34 cellular contexts compared by ENCODE assay signal in genomic region chr17:80168371-80168770, GRCh38. TPM values are rescaled to one million over a fixed set of nuclear protein-coding genes. Genes with fewer than 3 reads are reported as not detected.
A peak's percentile ranks its signal among the peaks of the same experiment; 100 is the strongest.
DNase-seq lines count a peak whose midpoint lies in the region; TF ChIP-seq lines count a peak whose summit lies in the region.
"Had no signal": no experiment of that assay in that cellular context is flagged by ENCODE, and none has a peak within 500 bp of the region (broad histone marks: within the 10 kb centered on the region; RNA-seq: fewer than 3 reads in every experiment).

No MANE protein-coding gene starts in this region.

- peak overlapping the region; percentile 64 for H3K27ac Mint-ChIP-seq in Calu3 (ENCODE audit: unreplicated experiment)
- H3K27ac Mint-ChIP-seq: activated CD4-positive, alpha-beta memory T cell treated with anti-CD3 and anti-CD28 coated beads, Interleukin-2, amount 10 ng/mL, durations not matched to agents 7 days and 5 days; CD4-positive, CD25-positive, alpha-beta regulatory T cell; progenitor cell of endocrine pancreas; T-cell had no signal

- H3K9me3 ChIP-seq in neuronal stem cell (replicated peaks in 1 of 2; ENCODE audit: control insufficient read depth in 2 of 2, insufficient read depth in 1 of 2, low read depth in 1 of 2, low read length in 2 of 2): no peaks in the 10 kb centered on the region
- H3K9me3 ChIP-seq: esophagus muscularis mucosa, heart right ventricle, lower lobe of right lung, MG63, right lobe of liver, SJSA1 had no signal

- no peak overlapping the region for H2BK5ac ChIP-seq in neuronal stem cell (ENCODE audit: low read length)

- H3K4me3 Mint-ChIP-seq in Calu3 (ENCODE audit: low read depth, unreplicated experiment): peak overlapping the region; percentile 9
- H3K4me3 Mint-ChIP-seq: activated CD4-positive, alpha-beta memory T cell treated with anti-CD3 and anti-CD28 coated beads, Interleukin-2, amount 10 ng/mL, durations not matched to agents 7 days and 5 days; CD4-positive, CD25-positive, alpha-beta regulatory T cell; T-cell had no signal

- DNase-seq in Calu3 (no peak), NCI-H69 (lab: John Stamatoyannopoulos, UW) (peak; percentile 36), astrocyte of the hippocampus (ENCODE audit: low read depth, low spot score) (peak; percentile 54), neuronal stem cell (ENCODE audit: low spot score) (no peak), dermis blood vessel endothelial cell (no peak), GM10266 (ENCODE audit: extremely low spot score) (no peak)
- no peak for DNase-seq in stimulated activated CD4-positive, alpha-beta T cell treated with anti-CD3 and anti-CD28 coated beads, Interleukin-4, amount 100 ng/mL, for 4 hours
- DNase-seq in stimulated activated CD4-positive, alpha-beta T cell treated with anti-CD3 and anti-CD28 coated beads, Interleukin-1b, Interleukin-23, amount 100 ng/mL, for 48 hours: no peak
- DNase-seq: activated CD4-positive, alpha-beta memory T cell treated with anti-CD3 and anti-CD28 coated beads, Interleukin-2, amount 10 ng/mL, durations not matched to agents 7 days and 5 days; activated CD4-positive, alpha-beta T cell treated with anti-CD3 and anti-CD28 coated beads for 1 hour; activated CD8-positive, alpha-beta memory T cell treated with anti-CD3 and anti-CD28 coated beads, Interleukin-2, amount 50 U/mL, for 4 hours; activated naive CD4-positive, alpha-beta T cell; AML-193; CD4-positive, CD25-positive, alpha-beta regulatory T cell; cerebellar nuclear complex; dorsolateral prefrontal cortex; foreskin melanocyte; heart right ventricle; lower lobe of right lung; MG63; midbrain; naive B cell; NCI-H1436 treated with DMSO at 0.1 percent for 48 hours; NCI-H446 treated with DMSO at 0.1 percent for 48 hours; NCI-H82; right lobe of liver; stimulated activated CD4-positive, alpha-beta T cell treated with anti-CD3 and anti-CD28 coated beads, Interleukin-4, amount 100 ng/mL, for 1 hour; T-cell had no signal

- CTCF ChIA-PET in Calu3 (lab: Charles Lee): no interaction called here

- H3K27ac ChIP-seq in neuronal stem cell (replicated peaks; ENCODE audit: low read length): no peak overlapping the region
- H3K27ac ChIP-seq: dorsolateral prefrontal cortex, esophagus muscularis mucosa, heart right ventricle, KMS-11, lower lobe of right lung, right lobe of liver, SJSA1 had no signal

- no peak overlapping the region for H2AK5ac ChIP-seq in neuronal stem cell (ENCODE audit: low read depth, low read length)

- H3K4ac ChIP-seq in neuronal stem cell (ENCODE audit: low read length): no peak overlapping the region

- peaks cover 28% of the 10 kb centered on the region for H3K4me1 Mint-ChIP-seq in Calu3 (ENCODE audit: low read depth, unreplicated experiment)
- H3K4me1 Mint-ChIP-seq: activated CD4-positive, alpha-beta memory T cell treated with anti-CD3 and anti-CD28 coated beads, Interleukin-2, amount 10 ng/mL, durations not matched to agents 7 days and 5 days; CD4-positive, CD25-positive, alpha-beta regulatory T cell; naive B cell; T-cell had no signal

- no peak overlapping the region for H2BK12ac ChIP-seq in neuronal stem cell (ENCODE audit: low read length)

- H3K4me1 ChIP-seq in neuronal stem cell (ENCODE audit: control insufficient read depth in 2 of 2, insufficient read depth in 1 of 2, low read depth in 1 of 2, low read length in 2 of 2): peaks cover 4 to 5% of the 10 kb centered on the region in 2 donors
- H3K4me1 ChIP-seq: esophagus muscularis mucosa, heart right ventricle, lower lobe of right lung, right lobe of liver, SJSA1 had no signal

- no peak overlapping the region for H2BK120ac ChIP-seq in neuronal stem cell (ENCODE audit: low read depth, low read length)

- no peak overlapping the region for H3K18ac ChIP-seq in neuronal stem cell (ENCODE audit: low read length)

- peaks cover 16% of the 10 kb centered on the region for H3K36me3 Mint-ChIP-seq in Calu3 (ENCODE audit: insufficient read depth, unreplicated experiment)
- H3K36me3 Mint-ChIP-seq: CD4-positive, CD25-positive, alpha-beta regulatory T cell; T-cell had no signal

- no peak overlapping the region for H3K9ac ChIP-seq in neuronal stem cell (ENCODE audit: low read depth, low read length, poor library complexity)
- H3K9ac ChIP-seq: KMS-11 had no signal

- no peaks in the 10 kb centered on the region for H3K27me3 Mint-ChIP-seq in Calu3 (ENCODE audit: unreplicated experiment)

- H2AFZ ChIP-seq in neuronal stem cell (ENCODE audit: low read length): peak overlapping the region; percentile 76

- no peak overlapping the region for H4K91ac ChIP-seq in neuronal stem cell (ENCODE audit: low read depth, low read length, poor library complexity)

- no peak overlapping the region for H3K4me3 ChIP-seq in neuronal stem cell (ENCODE audit: low read length in 2 of 2)
- H3K4me3 ChIP-seq: dorsolateral prefrontal cortex, esophagus muscularis mucosa, heart right ventricle, lower lobe of right lung, MG63, right lobe of liver, SJSA1 had no signal

- BruUV-seq in Calu3 (replicated peaks; lab: Mats Ljungman, UMichigan): no TSS peak

- intact Hi-C loops in Calu3 (cut with micrococcal nuclease; ENCODE audit: unreplicated experiment): no loop called here

- no peaks in the 10 kb centered on the region for H3K36me3 ChIP-seq in neuronal stem cell (replicated peaks in 1 of 2; ENCODE audit: control insufficient read depth in 2 of 2, insufficient read depth in 2 of 2, low read length in 2 of 2)
- H3K36me3 ChIP-seq: esophagus muscularis mucosa, heart right ventricle, lower lobe of right lung, MG63, right lobe of liver, SJSA1 had no signal

- no peak overlapping the region for H4K8ac ChIP-seq in neuronal stem cell (ENCODE audit: low read depth, low read length)

- no peaks in the 10 kb centered on the region for H3K9me3 Mint-ChIP-seq in Calu3 (ENCODE audit: low read depth, unreplicated experiment)
- H3K9me3 Mint-ChIP-seq: activated CD4-positive, alpha-beta memory T cell treated with anti-CD3 and anti-CD28 coated beads, Interleukin-2, amount 10 ng/mL, durations not matched to agents 7 days and 5 days; T-cell had no signal

- no CpG with 5 or more reads among the region's 5 CpGs for WGBS in neuronal stem cell (ENCODE audit: extremely low coverage in 2 of 2, insufficient read length in 2 of 2, insufficient replicate concordance in 1 of 2), 2 donors

- no peak overlapping the region for H3K23ac ChIP-seq in neuronal stem cell (ENCODE audit: low read depth, low read length, poor library complexity)

- TF ChIP-seq CTCF in Calu3 (IDR thresholded peaks at IDR 0.05; ENCODE audit: unreplicated experiment) (no peak), GM10266 (IDR thresholded peaks at IDR 0.05; ENCODE audit: control insufficient read depth, insufficient read depth, low read depth, missing control alignments) (no peak)

- H3K27me3 ChIP-seq in neuronal stem cell (ENCODE audit: control insufficient read depth in 3 of 3, insufficient read depth in 3 of 3, low read depth in 1 of 3, low read length in 3 of 3): peaks cover 0 to 8% (median 0%) of the 10 kb centered on the region in 3 experiments
- H3K27me3 ChIP-seq: dorsolateral prefrontal cortex, MG63, right lobe of liver had no signal

- H3K14ac ChIP-seq in neuronal stem cell (ENCODE audit: low read length): no peak overlapping the region

- no peak overlapping the region for H3K4me2 ChIP-seq in neuronal stem cell (ENCODE audit: insufficient read depth, low read length, poor library complexity, severe bottlenecking)
- H3K4me2 ChIP-seq: KMS-11 had no signal

- H2BK15ac ChIP-seq in neuronal stem cell (ENCODE audit: low read length): no peak overlapping the region

- H3K79me1 ChIP-seq in neuronal stem cell (ENCODE audit: low read depth, low read length): no peaks in the 10 kb centered on the region

RNA-seq across cellular contexts. Expression of gene CARD14, which starts 1.5 kb away (rescaled TPM):
- total RNA-seq in Calu3 (2022) (5.9 and 7.4 TPM in 2 replicates), dermis blood vessel endothelial cell (0.34 and 1.1 TPM in 2 replicates)
- polyA plus RNA-seq in neuronal stem cell (2013, experiment 1 of 2): 0.20 TPM
- 0.22 TPM for polyA plus RNA-seq in neuronal stem cell (2013, experiment 2 of 2)
- total RNA-seq: activated CD4-positive, alpha-beta memory T cell treated with anti-CD3 and anti-CD28 coated beads, Interleukin-2, amount 10 ng/mL, durations not matched to agents 7 days and 5 days; CD4-positive, CD25-positive, alpha-beta regulatory T cell; Daoy; progenitor cell of endocrine pancreas; RPMI7951; SJSA1 had no signal

RNA-seq across cellular contexts. Expression of gene EIF4A3, which starts 21.4 kb away (rescaled TPM):
- 124 and 125 TPM in 2 replicates for total RNA-seq in Calu3 (2022)
- 66.1 TPM for polyA plus RNA-seq in neuronal stem cell (2013, experiment 1 of 2)
- polyA plus RNA-seq in neuronal stem cell (2013, experiment 2 of 2): 64.7 TPM
- 99.6 and 235 TPM in 2 replicates for total RNA-seq in dermis blood vessel endothelial cell

RNA-seq across cellular contexts. Expression of gene SGSH, which starts 51.8 kb away (rescaled TPM):
- 32.2 and 50.3 TPM in 2 replicates for total RNA-seq in Calu3 (2022)
- 8.1 TPM for polyA plus RNA-seq in neuronal stem cell (2013, experiment 1 of 2)
- polyA plus RNA-seq in neuronal stem cell (2013, experiment 2 of 2): 7.7 TPM
- 14.3 and 20.3 TPM in 2 replicates for total RNA-seq in dermis blood vessel endothelial cell

RNA-seq across cellular contexts. Expression of gene SLC26A11, which starts 51.9 kb away (rescaled TPM):
- total RNA-seq in Calu3 (2022) (7.2 and 10.4 TPM in 2 replicates), dermis blood vessel endothelial cell (13.3 and 14.8 TPM in 2 replicates)
- 14.4 TPM for polyA plus RNA-seq in neuronal stem cell (2013, experiment 1 of 2)
- polyA plus RNA-seq in neuronal stem cell (2013, experiment 2 of 2): 14.7 TPM

Comparison
In these comparisons a context has a peak if more than half of its experiments do, and no peak if none do; other contexts are left out.
1. DNase-seq: peak in NCI-H69 (single experiment) and astrocyte of the hippocampus (single experiment); none in Calu3 (single experiment), neuronal stem cell (single experiment), dermis blood vessel endothelial cell (single experiment), GM10266 (single experiment), stimulated activated CD4-positive, alpha-beta T cell treated with anti-CD3 and anti-CD28 coated beads, Interleukin-4, amount 100 ng/mL, for 4 hours (0 of 2) and stimulated activated CD4-positive, alpha-beta T cell treated with anti-CD3 and anti-CD28 coated beads, Interleukin-1b, Interleukin-23, amount 100 ng/mL, for 48 hours (single experiment).